ENCODE assay signal across 23 cellular contexts in genomic region chr2:43307046-43307445, GRCh38.
"Had no signal": no experiment of that assay in that cellular context is flagged by ENCODE, and none has a peak within 500 bp of the region (broad histone marks: within the 10 kb centered on the region; RNA-seq: fewer than 3 reads in every experiment).

No MANE protein-coding gene starts in this region.

- H3K36me3 ChIP-seq: cardiac muscle cell, heart left ventricle, right lobe of liver had no signal

- H3K4me3 Mint-ChIP-seq: activated CD4-positive, alpha-beta memory T cell treated with anti-CD3 and anti-CD28 coated beads for 36 hours; activated naive CD4-positive, alpha-beta T cell treated with anti-CD3 and anti-CD28 coated beads for 36 hours; activated naive CD8-positive, alpha-beta T cell treated with anti-CD3 and anti-CD28 coated beads, Interleukin-2, amount 10 ng/mL, durations not matched to agents 7 days and 5 days; memory B cell; nephron; stimulated activated naive CD8-positive, alpha-beta T cell treated with anti-CD3 and anti-CD28 coated beads, Interleukin-15, Interleukin-2, amounts not matched to agents 100 ng/mL and 50 ng/mL, for 24 hours had no signal

- H3K9ac ChIP-seq: parathyroid adenoma had no signal

- H3K9me3 ChIP-seq: heart left ventricle, right lobe of liver had no signal

- H3K27me3 Mint-ChIP-seq: activated CD4-positive, alpha-beta memory T cell treated with anti-CD3 and anti-CD28 coated beads for 36 hours; activated naive CD8-positive, alpha-beta T cell treated with anti-CD3 and anti-CD28 coated beads, Interleukin-2, amount 10 ng/mL, durations not matched to agents 7 days and 5 days; memory B cell; stimulated activated naive CD8-positive, alpha-beta T cell treated with anti-CD3 and anti-CD28 coated beads, Interleukin-15, Interleukin-2, amounts not matched to agents 100 ng/mL and 50 ng/mL, for 24 hours had no signal

- H3K27ac ChIP-seq: cardiac muscle cell, parathyroid adenoma, right lobe of liver had no signal

- H3K27me3 ChIP-seq: cardiac muscle cell, heart left ventricle, right lobe of liver had no signal

- H3K9me3 Mint-ChIP-seq: activated CD4-positive, alpha-beta memory T cell treated with anti-CD3 and anti-CD28 coated beads for 36 hours; activated naive CD4-positive, alpha-beta T cell treated with anti-CD3 and anti-CD28 coated beads for 36 hours; memory B cell; nephron; stimulated activated naive CD8-positive, alpha-beta T cell treated with anti-CD3 and anti-CD28 coated beads, Interleukin-15, Interleukin-2, amounts not matched to agents 100 ng/mL and 50 ng/mL, for 24 hours had no signal

- DNase-seq: activated CD4-positive, alpha-beta memory T cell treated with anti-CD3 and anti-CD28 coated beads for 36 hours; activated CD4-positive, alpha-beta T cell treated with anti-CD3 and anti-CD28 coated beads for 4 hours; activated CD4-positive, CD25-positive, alpha-beta regulatory T cell; activated naive CD4-positive, alpha-beta T cell treated with anti-CD3 and anti-CD28 coated beads for 36 hours; activated naive CD8-positive, alpha-beta T cell treated with anti-CD3 and anti-CD28 coated beads, Interleukin-2, amount 10 ng/mL, durations not matched to agents 7 days and 5 days; activated T-cell treated with anti-CD3 and anti-CD28 coated beads, Interleukin-2, amount 50 U/mL, for 48 hours; amniotic stem cell; effector CD8-positive, alpha-beta T cell; heart left ventricle; islet precursor cell; left cardiac atrium; nucleus accumbens; right lobe of liver; stimulated activated CD4-positive, alpha-beta T cell treated with anti-CD3 and anti-CD28 coated beads, Interleukin-1b, Interleukin-23, amount 100 ng/mL, for 48 hours; substantia nigra; T1000; trophoblast cell had no signal

- ATAC-seq: heart left ventricle, left cardiac atrium, right lobe of liver had no signal

- H3K4me3 ChIP-seq: cardiac muscle cell, heart left ventricle, right lobe of liver, skin epidermis had no signal

- H3K27ac Mint-ChIP-seq: activated CD4-positive, alpha-beta memory T cell treated with anti-CD3 and anti-CD28 coated beads for 36 hours; activated naive CD4-positive, alpha-beta T cell treated with anti-CD3 and anti-CD28 coated beads for 36 hours; activated naive CD8-positive, alpha-beta T cell treated with anti-CD3 and anti-CD28 coated beads, Interleukin-2, amount 10 ng/mL, durations not matched to agents 7 days and 5 days; memory B cell; stimulated activated naive CD8-positive, alpha-beta T cell treated with anti-CD3 and anti-CD28 coated beads, Interleukin-15, Interleukin-2, amounts not matched to agents 100 ng/mL and 50 ng/mL, for 24 hours had no signal
